27 cellular contexts compared by ENCODE assay signal in genomic region chr21:34733866-34734265, GRCh38.
DNase-seq lines count a peak whose midpoint lies in the region; ATAC-seq and TF ChIP-seq lines count a peak whose summit lies in the region.
"Had no signal": no experiment of that assay in that cellular context is flagged by ENCODE, and none has a peak within 500 bp of the region (broad histone marks: within the 10 kb centered on the region; RNA-seq: fewer than 3 reads in every experiment).

No MANE protein-coding gene starts in this region.

- H3K27me3 ChIP-seq in adipocyte (replicated peaks; ENCODE audit: control insufficient read depth, insufficient read depth, low read length) (no peaks in the 10 kb centered on the region), psoas muscle (ENCODE audit: insufficient read depth in 3 of 3, low read length in 2 of 3) (no peaks in the 10 kb centered on the region), hepatocyte (no peaks in the 10 kb centered on the region)
- H3K27me3 ChIP-seq: BLaER1 treated with 17β-estradiol and CSF1 and Interleukin-3, amounts not matched to agents 10 nM and 100 nM had no signal

- H4K20me1 ChIP-seq in hepatocyte (ENCODE audit: insufficient read depth, poor library complexity, severe bottlenecking) = no peaks in the 10 kb centered on the region
- H4K20me1 ChIP-seq: BLaER1 treated with 17β-estradiol and CSF1 and Interleukin-3, amounts not matched to agents 10 nM and 100 nM had no signal

- intact Hi-C loops in psoas muscle (cut with DNase I) = no loop called here

- TF ChIP-seq CTCF in AG09319 (IDR thresholded peaks at IDR 0.05; ENCODE audit: low read depth, low read length) = no peak
- no peak for TF ChIP-seq CTCF in fibroblast of mammary gland (conservative IDR thresholded peaks at IDR 0.05; ENCODE audit: control insufficient read depth, insufficient read depth, low read depth, low read length)
- TF ChIP-seq CTCF in psoas muscle (IDR thresholded peaks at IDR 0.05) = no peak
- TF ChIP-seq CTCF in hepatocyte (IDR thresholded peaks at IDR 0.05; ENCODE audit: poor library complexity) = no peak

- H3K9ac ChIP-seq in adipocyte (ENCODE audit: low read length) = peak overlapping the region; percentile 30
- H3K9ac ChIP-seq: BLaER1 treated with 17β-estradiol and CSF1 and Interleukin-3, amounts not matched to agents 10 nM and 100 nM; SK-N-SH had no signal

- no peaks in the 10 kb centered on the region for H3K9me3 ChIP-seq in adipocyte (ENCODE audit: control insufficient read depth, low read length)
- H3K9me3 ChIP-seq in psoas muscle = no peaks in the 10 kb centered on the region
- no peaks in the 10 kb centered on the region for H3K9me3 ChIP-seq in hepatocyte (ENCODE audit: low read depth)
- H3K9me3 ChIP-seq: BLaER1 treated with 17β-estradiol and CSF1 and Interleukin-3, amounts not matched to agents 10 nM and 100 nM; Caco-2; SK-N-SH had no signal

- no peak overlapping the region for H3K4me3 ChIP-seq in adipocyte (ENCODE audit: low read length)
- H3K4me3 ChIP-seq in fibroblast of mammary gland (ENCODE audit: control insufficient read depth, low read depth, low read length) = no peak overlapping the region
- H3K4me3 ChIP-seq in psoas muscle = no peak overlapping the region
- H3K4me3 ChIP-seq in hepatocyte = no peak overlapping the region
- H3K4me3 ChIP-seq: BLaER1 treated with 17β-estradiol and CSF1 and Interleukin-3, amounts not matched to agents 10 nM and 100 nM; GM12878; K562 had no signal

- no peaks in the 10 kb centered on the region for H3K9me2 ChIP-seq in hepatocyte (replicated peaks; ENCODE audit: insufficient read depth)
- H3K9me2 ChIP-seq: SK-N-SH had no signal

- H2AFZ ChIP-seq in hepatocyte = no peak overlapping the region

- H3K36me3 ChIP-seq in adipocyte (ENCODE audit: control insufficient read depth, insufficient read depth, low read length, severe bottlenecking) (no peaks in the 10 kb centered on the region), psoas muscle (ENCODE audit: insufficient read depth in 1 of 2, low read depth in 1 of 2) (no peaks in the 10 kb centered on the region), hepatocyte (replicated peaks; ENCODE audit: insufficient read depth, low read depth) (no peaks in the 10 kb centered on the region)
- H3K36me3 ChIP-seq: BLaER1 treated with 17β-estradiol and CSF1 and Interleukin-3, amounts not matched to agents 10 nM and 100 nM had no signal

- no peak overlapping the region for H3K4me2 ChIP-seq in hepatocyte
- H3K4me2 ChIP-seq: BLaER1 treated with 17β-estradiol and CSF1 and Interleukin-3, amounts not matched to agents 10 nM and 100 nM; SK-N-SH had no signal

- H3K4me1 ChIP-seq in adipocyte (ENCODE audit: control insufficient read depth, insufficient read depth, low read length) (peaks cover 56% of the 10 kb centered on the region), psoas muscle (peaks cover 40% of the 10 kb centered on the region), hepatocyte (ENCODE audit: insufficient read depth) (peaks cover 5% of the 10 kb centered on the region)

- ATAC-seq in psoas muscle (no peak), HG03159 (IDR thresholded peaks at IDR 0.05; ENCODE audit: unreplicated experiment) (no peak)
- ATAC-seq: GM12878, K562 had no signal

- WGBS in psoas muscle, 3 donors = 65 to 90% (median 70%) methylated on average over 4 of the region's 4 CpGs
- 95% methylated on average over 4 of the region's 4 CpGs for WGBS in hepatocyte (ENCODE audit: low lambda C conversion rate, missing lambda C conversion rate)

- peak; percentile 15 for DNase-seq in AG09319 (ENCODE audit: extremely low read depth, low read depth)
- DNase-seq in adipocyte (ENCODE audit: low read depth) = no peak
- DNase-seq in fibroblast of mammary gland (ENCODE audit: low read depth) = peak; percentile 57
- DNase-seq in psoas muscle = no peak
- no peak for DNase-seq in hepatocyte (ENCODE audit: low spot score)
- DNase-seq in stimulated activated CD4-positive, alpha-beta T cell treated with anti-CD3 and anti-CD28 coated beads, Interleukin-2, amount 100 ng/mL, for 24 hours = no peak
- DNase-seq in cerebellum (ENCODE audit: low spot score) = no peak
- DNase-seq: AML-193; Caco-2; CD4-positive, alpha-beta memory T cell; DMS 273 treated with DMSO at 0.1 percent for 48 hours; DMS79; EL; GDM1; Kasumi-1; MV-4-11; NCI-H1105 treated with DMSO at 0.1 percent for 48 hours; NCI-H146; NCI-H1930; NCI-H446; NCI-H524 treated with DMSO at 0.1 percent for 48 hours; NCI-H774; SK-N-SH had no signal

- H3K27ac ChIP-seq in psoas muscle (peak overlapping the region; percentile 90), hepatocyte (no peak overlapping the region)
- H3K27ac ChIP-seq: BLaER1 treated with 17β-estradiol and CSF1 and Interleukin-3, amounts not matched to agents 10 nM and 100 nM had no signal

- no peaks in the 10 kb centered on the region for H3K79me2 ChIP-seq in hepatocyte

Comparison
In these comparisons a context has a peak if more than half of its experiments do, and no peak if none do; other contexts are left out.
1. DNase-seq: peak in AG09319 (single experiment) and fibroblast of mammary gland (single experiment); none in adipocyte (single experiment), psoas muscle (0 of 2), hepatocyte (single experiment), stimulated activated CD4-positive, alpha-beta T cell treated with anti-CD3 and anti-CD28 coated beads, Interleukin-2, amount 100 ng/mL, for 24 hours (0 of 2) and cerebellum (single experiment).